21 cellular contexts compared by ENCODE assay signal in genomic region chr17:15143524-15143923, GRCh38.
"Had no signal": no experiment of that assay in that cellular context is flagged by ENCODE, and none has a peak within 500 bp of the region (broad histone marks: within the 10 kb centered on the region; RNA-seq: fewer than 3 reads in every experiment).

No MANE protein-coding gene starts in this region.

- H3K4me3 ChIP-seq: coronary artery, dorsolateral prefrontal cortex, esophagus squamous epithelium, mucosa of descending colon, psoas muscle, right lobe of liver, tibial artery, upper lobe of right lung, vagina had no signal

- H3K27ac ChIP-seq: coronary artery, dorsolateral prefrontal cortex, epithelial cell of prostate, esophagus squamous epithelium, neutrophil, psoas muscle, right lobe of liver, tibial artery, upper lobe of right lung, vagina had no signal

- H3K27me3 ChIP-seq: esophagus squamous epithelium, neutrophil, right lobe of liver, tibial artery, upper lobe of right lung, vagina had no signal

- ATAC-seq: left lobe of liver; mucosa of descending colon; naive thymus-derived CD8-positive, alpha-beta T cell; psoas muscle; right lobe of liver; stimulated activated effector memory CD8-positive, alpha-beta T cell treated with anti-CD3 and anti-CD28 coated beads, Interleukin-12 subunit alpha, Interleukin-12 subunit beta, amount 100 ng/mL, for 72 hours; upper lobe of right lung had no signal

- H3K9me3 ChIP-seq: esophagus squamous epithelium, mucosa of descending colon, neutrophil, psoas muscle, right lobe of liver, tibial artery, upper lobe of right lung, vagina had no signal

- H3K4me1 ChIP-seq: esophagus squamous epithelium, psoas muscle, right lobe of liver, tibial artery, upper lobe of right lung, vagina had no signal

- H3K36me3 ChIP-seq: esophagus squamous epithelium, neutrophil, right lobe of liver, tibial artery, upper lobe of right lung, vagina had no signal

- DNase-seq: dorsolateral prefrontal cortex; effector CD8-positive, alpha-beta T cell; esophagus squamous epithelium; foreskin fibroblast; islet precursor cell; mammary epithelial cell; mucosa of descending colon; naive thymus-derived CD8-positive, alpha-beta T cell; psoas muscle; retina; right lobe of liver; stimulated activated CD4-positive, alpha-beta T cell treated with anti-CD3 and anti-CD28 coated beads, Interleukin-4, amount 100 ng/mL, for 1 hour; stimulated activated CD8-positive, alpha-beta memory T cell treated with anti-CD3 and anti-CD28 coated beads, Interleukin-4, amount 100 ng/mL, for 48 hours; tibial artery; upper lobe of right lung had no signal
